ENCODE assay signal across 9 cellular contexts in genomic region chr1:155261401-155261887, GRCh38. TPM values are rescaled to one million over a fixed set of nuclear protein-coding genes. Genes with fewer than 3 reads are reported as not detected.
A peak's percentile ranks its signal among the peaks of the same experiment; 100 is the strongest.
DNase-seq lines count a peak whose midpoint lies in the region; ATAC-seq and TF ChIP-seq lines count a peak whose summit lies in the region.
"Had no signal": no experiment of that assay in that cellular context is flagged by ENCODE, and none has a peak within 500 bp of the region (broad histone marks: within the 10 kb centered on the region; RNA-seq: fewer than 3 reads in every experiment).

No MANE protein-coding gene starts in this region.

- H3K27me3 ChIP-seq in adrenal gland (no peaks in the 10 kb centered on the region), liver (ENCODE audit: control insufficient read depth in 4 of 4, insufficient read depth in 4 of 4, low read length in 3 of 4) (no peaks in the 10 kb centered on the region), tibial nerve (no peaks in the 10 kb centered on the region)

- no peaks in the 10 kb centered on the region for H3K9me3 ChIP-seq in adrenal gland (replicated peaks in 1 of 3)
- no peaks in the 10 kb centered on the region for H3K9me3 ChIP-seq in liver (ENCODE audit: control insufficient read depth in 4 of 4, low read length in 3 of 4)
- no peaks in the 10 kb centered on the region for H3K9me3 ChIP-seq in tibial nerve

- peak overlapping the region; percentile 36 to 80 (median 70) for H3K4me3 ChIP-seq in adrenal gland
- H3K4me3 ChIP-seq in liver (ENCODE audit: low read depth in 1 of 3, low read length in 3 of 3): peak overlapping the region; percentile 88 to 99 (median 91)
- peak overlapping the region; percentile 56 to 92 (median 80) for H3K4me3 ChIP-seq in tibial nerve

- DNase-seq in DMS53 (lab: John Stamatoyannopoulos, UW) (peak; percentile 64), DMS53 treated with DMSO at 0.1 percent for 48 hours (lab: John Stamatoyannopoulos, UW; ENCODE audit: unreplicated experiment) (no peak), adrenal gland (peak in 1 of 7 donors; percentile 81), tibial nerve (ENCODE audit: low spot score in 2 of 2) (no peak), CD1c-positive myeloid dendritic cell (ENCODE audit: extremely low spot score) (no peak)

- peak; percentile 8 for ATAC-seq in HG03432 (IDR thresholded peaks at IDR 0.05; ENCODE audit: unreplicated experiment)
- no peak for ATAC-seq in HG03460 (IDR thresholded peaks at IDR 0.05; ENCODE audit: unreplicated experiment)

- H3K9ac ChIP-seq in liver (ENCODE audit: low read depth in 1 of 2, low read length in 2 of 2): peak overlapping the region; percentile 63 to 88

- TF ChIP-seq POLR2A in adrenal gland (IDR thresholded peaks at IDR 0.05) (no peak), tibial nerve (IDR thresholded peaks at IDR 0.05) (no peak)

- intact Hi-C loops in adrenal gland (cut with DNase I): loop anchor here in 1 of 2 donors (5.0 kb wide), 1 partner anchor 46 kb away; the partner anchor contains the start of gene FDPS

- no peak for TF ChIP-seq EP300 in tibial nerve (IDR thresholded peaks at IDR 0.05)

- no peak for TF ChIP-seq RAD21 in liver (IDR thresholded peaks at IDR 0.05)

- H3K36me3 ChIP-seq in adrenal gland (replicated peaks in 1 of 2): peaks cover 0 to 70% of the 10 kb centered on the region in 2 donors
- peaks cover 2 to 41% (median 30%) of the 10 kb centered on the region in 4 donors for H3K36me3 ChIP-seq in liver (ENCODE audit: control insufficient read depth in 4 of 4, insufficient read depth in 3 of 4, low read depth in 1 of 4, low read length in 3 of 4)
- peaks cover 0 to 73% (median 38%) of the 10 kb centered on the region in 3 donors for H3K36me3 ChIP-seq in tibial nerve

- peak in 1 of 6 experiments; percentile 13 for TF ChIP-seq CTCF in adrenal gland (IDR thresholded peaks at IDR 0.05)
- no peak for TF ChIP-seq CTCF in liver (IDR thresholded peaks at IDR 0.05; ENCODE audit: low read depth, low read length, missing input control)
- TF ChIP-seq CTCF in tibial nerve (IDR thresholded peaks at IDR 0.05): no peak

- WGBS in adrenal gland, 4 donors: 0 to 1% (median 0%) methylated on average over 6 to 9 of the region's 9 CpGs; no CpG with 5 or more reads in 1 of the 4 donors
- 0% methylated on average over 9 of the region's 9 CpGs for WGBS in liver
- WGBS in tibial nerve, 2 donors: 0 to 1% methylated on average over 9 of the region's 9 CpGs

- H3K27ac ChIP-seq in adrenal gland: peak overlapping the region in 4 of 5 donors; percentile 60 to 90 (median 82)
- H3K27ac ChIP-seq in liver (ENCODE audit: low read depth in 1 of 2, low read length in 2 of 2): peak overlapping the region; percentile 65 to 87
- H3K27ac ChIP-seq in tibial nerve: peak overlapping the region; percentile 60 to 95 (median 86)

- peaks cover 13 to 16% of the 10 kb centered on the region in 2 donors for H3K4me1 ChIP-seq in adrenal gland (replicated peaks in 1 of 2)
- peaks cover 0 to 25% (median 17%) of the 10 kb centered on the region in 4 donors for H3K4me1 ChIP-seq in liver (ENCODE audit: control insufficient read depth in 4 of 4, insufficient read depth in 4 of 4, low read length in 3 of 4)
- H3K4me1 ChIP-seq in tibial nerve: peaks cover 0 to 28% (median 16%) of the 10 kb centered on the region in 4 donors

TF ChIP-seq in liver, 16 proteins besides CTCF, POLR2A, EP300 and RAD21:
- TF ChIP-seq HNF4A (conservative IDR thresholded peaks at IDR 0.05): no peak
- no peak for TF ChIP-seq RXRA (IDR thresholded peaks at IDR 0.05)
- no peak for TF ChIP-seq YY1 (IDR thresholded peaks at IDR 0.05)
- no peak for TF ChIP-seq ZBTB33 (IDR thresholded peaks at IDR 0.05)
- TF ChIP-seq FOXA1 (IDR thresholded peaks at IDR 0.05): no peak
- TF ChIP-seq ATF3 (IDR thresholded peaks at IDR 0.05): no peak
- TF ChIP-seq NR2F2 (IDR thresholded peaks at IDR 0.05): no peak
- no peak for TF ChIP-seq JUND (IDR thresholded peaks at IDR 0.05)
- TF ChIP-seq TAF1 (conservative IDR thresholded peaks at IDR 0.05): no peak
- no peak for TF ChIP-seq GABPA (IDR thresholded peaks at IDR 0.05 in 1 of 2, conservative IDR thresholded peaks at IDR 0.05 in 1 of 2)
- TF ChIP-seq EGR1 (IDR thresholded peaks at IDR 0.05; ENCODE audit: low read depth in 2 of 2): no peak
- TF ChIP-seq MAX (IDR thresholded peaks at IDR 0.05): no peak
- TF ChIP-seq FOXA2 (IDR thresholded peaks at IDR 0.05): no peak

RNA-seq across cellular contexts. Expression of gene SCAMP3, which starts 0.7 kb away (rescaled TPM):
- total RNA-seq in adrenal gland: 100 to 1,000 TPM in 4 of 8 donors, 10 to 100 TPM in 4; 51.0 to 143 (median 103) TPM
- polyA plus RNA-seq in adrenal gland: 100 to 1,000 TPM in 1 of 3 donors, 10 to 100 TPM in 2; 41.9 to 102 (median 78.0) TPM
- 10 to 100 TPM; 14.9 to 22.7 TPM for total RNA-seq in liver
- 10 to 100 TPM; 40.7 to 47.0 TPM for polyA plus RNA-seq in liver
- total RNA-seq in tibial nerve: 10 to 100 TPM; 54.5 to 91.1 (median 65.2) TPM

RNA-seq across cellular contexts. Expression of gene ENTREP3, which starts 6.2 kb away (rescaled TPM):
- total RNA-seq in adrenal gland: 10 to 100 TPM in 7 of 8 donors, 1 to 10 TPM in 1; 9.1 to 43.0 (median 34.2) TPM
- polyA plus RNA-seq in adrenal gland: 10 to 100 TPM; 10.3 to 26.9 (median 22.7) TPM
- total RNA-seq in liver: 1 to 10 TPM; 3.3 to 3.8 TPM
- polyA plus RNA-seq in liver: 1 to 10 TPM; 2.8 to 7.9 TPM
- 10 to 100 TPM; 22.7 to 42.0 (median 26.6) TPM for total RNA-seq in tibial nerve

RNA-seq across cellular contexts. Expression of gene CLK2, which starts 11.9 kb away (rescaled TPM):
- total RNA-seq in adrenal gland: 10 to 100 TPM; 10.7 to 94.2 (median 54.9) TPM
- polyA plus RNA-seq in adrenal gland: 100 to 1,000 TPM in 2 of 3 donors, 10 to 100 TPM in 1; 47.1 to 162 (median 122) TPM
- total RNA-seq in liver: 10 to 100 TPM; 16.5 to 28.2 TPM
- 10 to 100 TPM in 1 of 2 donors, 1 to 10 TPM in 1; 8.3 to 13.2 TPM for polyA plus RNA-seq in liver
- total RNA-seq in tibial nerve: 10 to 100 TPM; 41.0 to 70.6 (median 52.3) TPM

RNA-seq across cellular contexts. Expression of gene HCN3, which starts 15.8 kb away (rescaled TPM):
- total RNA-seq in adrenal gland (1 to 10 TPM; 1.0 to 6.5 (median 3.7) TPM), liver (1 to 10 TPM in 1 of 2 donors, under 1 TPM in 1; 0.84 to 1.5 TPM), tibial nerve (1 to 10 TPM; 1.7 to 2.7 (median 2.4) TPM)
- polyA plus RNA-seq in adrenal gland (10 to 100 TPM in 1 of 3 donors, 1 to 10 TPM in 2; 3.1 to 14.5 (median 6.2) TPM), liver (1 to 10 TPM in 1 of 2 donors, under 1 TPM in 1; 0.33 to 1.0 TPM)

RNA-seq across cellular contexts. Expression of gene PKLR, which starts 39.8 kb away (rescaled TPM):
- total RNA-seq in adrenal gland: under 1 TPM in 2 of 8 donors, not detected in 6; 0.18 to 0.34 TPM
- under 1 TPM in 2 of 3 donors, not detected in 1; 0.10 to 0.24 TPM for polyA plus RNA-seq in adrenal gland
- 10 to 100 TPM; 39.2 to 56.1 TPM for total RNA-seq in liver
- polyA plus RNA-seq in liver: 10 to 100 TPM; 10.4 to 41.9 TPM
- under 1 TPM in 3 of 4 donors, not detected in 1; 0.20 to 0.66 (median 0.21) TPM for total RNA-seq in tibial nerve
- total RNA-seq: subcutaneous adipose tissue had no signal
